ENCODE assay signal across 16 cellular contexts in genomic region chr5:56489272-56489671, GRCh38.
DNase-seq lines count a peak whose midpoint lies in the region; ATAC-seq and TF ChIP-seq lines count a peak whose summit lies in the region.
"Had no signal": no experiment of that assay in that cellular context is flagged by ENCODE, and none has a peak within 500 bp of the region (broad histone marks: within the 10 kb centered on the region; RNA-seq: fewer than 3 reads in every experiment).

No MANE protein-coding gene starts in this region.

- H3K9me3 ChIP-seq in PC-9 (ENCODE audit: insufficient read depth, low read depth) (no peaks in the 10 kb centered on the region), mucosa of descending colon (no peaks in the 10 kb centered on the region)

- DNase-seq in NCI-H2029 (lab: John Stamatoyannopoulos, UW) (peak; percentile 74), PC-9 (peak in 1 of 2 experiments; percentile 58), mucosa of descending colon (no peak), type B pancreatic cell (ENCODE audit: extremely low spot score, unreplicated experiment) (peak; percentile 7), CD1c-positive myeloid dendritic cell (ENCODE audit: extremely low spot score) (no peak), activated T-cell treated with anti-CD3 and anti-CD28 coated beads for 4 hours (no peak)
- DNase-seq: ACHN; BE2C; C1 segment of cervical spinal cord; Caco-2; CD4-positive, alpha-beta T cell; DMS79 treated with DMSO at 0.1 percent for 48 hours; GF-D8; HCEC 1CT had no signal

- peak overlapping the region; percentile 83; the same call in 1 of the 2 replicates for H3K27ac ChIP-seq in PC-9

- no peak overlapping the region for H3K4me3 ChIP-seq in PC-9
- H3K4me3 ChIP-seq in mucosa of descending colon: no peak overlapping the region
- H3K4me3 ChIP-seq: GM23338 had no signal

- ATAC-seq in mucosa of descending colon (peak; percentile 64), HG03025 (IDR thresholded peaks at IDR 0.05; ENCODE audit: low FRiP score, unreplicated experiment) (no peak)
- ATAC-seq: GM23338 had no signal

- no peak overlapping the region for H2AFZ ChIP-seq in PC-9
- H2AFZ ChIP-seq: GM23338 had no signal

- no peaks in the 10 kb centered on the region for H3K27me3 Mint-ChIP-seq in type B pancreatic cell
- H3K27me3 Mint-ChIP-seq: CD4-positive, alpha-beta T cell had no signal

- BruUV-seq in PC-9 (replicated peaks; lab: Mats Ljungman, UMichigan): no TSS peak

- peaks cover 29% of the 10 kb centered on the region for H3K4me1 Mint-ChIP-seq in type B pancreatic cell (ENCODE audit: unreplicated experiment)

- H3K27me3 ChIP-seq in PC-9 (ENCODE audit: insufficient read depth, low read depth): no peaks in the 10 kb centered on the region
- H3K27me3 ChIP-seq: BE2C had no signal

- H3K4me1 ChIP-seq in PC-9 (replicated peaks; ENCODE audit: insufficient read depth) (peaks cover 32% of the 10 kb centered on the region), mucosa of descending colon (ENCODE audit: low read depth) (no peaks in the 10 kb centered on the region)
- H3K4me1 ChIP-seq: BE2C had no signal

- no peak overlapping the region for H3K4me3 Mint-ChIP-seq in type B pancreatic cell
- H3K4me3 Mint-ChIP-seq: CD4-positive, alpha-beta T cell; GM23338 had no signal

- H3F3A ChIP-seq in PC-9 (ENCODE audit: insufficient read depth, low read depth): peaks cover 19% of the 10 kb centered on the region

- H4K20me1 ChIP-seq in PC-9 (ENCODE audit: insufficient read depth): no peaks in the 10 kb centered on the region

- H3K79me2 ChIP-seq in PC-9 (ENCODE audit: low read depth): no peaks in the 10 kb centered on the region

- no peak overlapping the region for H3K27ac Mint-ChIP-seq in type B pancreatic cell
- H3K27ac Mint-ChIP-seq: CD4-positive, alpha-beta T cell; GM23338 had no signal

- H3K9me3 Mint-ChIP-seq in type B pancreatic cell: peaks cover 11% of the 10 kb centered on the region
- H3K9me3 Mint-ChIP-seq: CD4-positive, alpha-beta T cell had no signal

- POLR2A ChIA-PET in PC-9 (lab: Charles Lee; ENCODE audit: unreplicated experiment): no interaction called here

- CTCF ChIA-PET in PC-9 (lab: Charles Lee): interaction anchor here (0.6 kb wide), 1 partner anchor 29 kb away, joined by 4 read pairs; no protein-coding TSS in a partner anchor

- intact Hi-C loops in PC-9 (cut with micrococcal nuclease; ENCODE audit: unreplicated experiment): no loop called here
- intact Hi-C loops in mucosa of descending colon (cut with DNase I, micrococcal nuclease): no loop called here

- peaks cover 4% of the 10 kb centered on the region for H3K36me3 Mint-ChIP-seq in type B pancreatic cell

- 0 out of 2 replicates have a peak overlapping the region, but pooled peaks have one; percentile 75 for H3K4me2 ChIP-seq in PC-9
- H3K4me2 ChIP-seq: GM23338 had no signal

- H3K9me2 ChIP-seq in PC-9 (ENCODE audit: insufficient read depth): no peaks in the 10 kb centered on the region

- TF ChIP-seq CTCF in PC-9 (conservative IDR thresholded peaks at IDR 0.05) (no peak), mucosa of descending colon (IDR thresholded peaks at IDR 0.05) (no peak), type B pancreatic cell (conservative IDR thresholded peaks at IDR 0.05) (no peak)

- H3K36me3 ChIP-seq in PC-9 (ENCODE audit: low read depth): no peaks in the 10 kb centered on the region
- no peaks in the 10 kb centered on the region for H3K36me3 ChIP-seq in mucosa of descending colon (ENCODE audit: low read depth)
- H3K36me3 ChIP-seq: BE2C had no signal

Comparison
In these comparisons a context has a peak if more than half of its experiments do, and no peak if none do; other contexts are left out.
1. DNase-seq: peak in NCI-H2029 (single experiment) and type B pancreatic cell (single experiment); none in mucosa of descending colon (0 of 3), CD1c-positive myeloid dendritic cell (single experiment) and activated T-cell treated with anti-CD3 and anti-CD28 coated beads for 4 hours (single experiment).